ENCODE assay signal across 13 cellular contexts in the genomic region with DNA sequence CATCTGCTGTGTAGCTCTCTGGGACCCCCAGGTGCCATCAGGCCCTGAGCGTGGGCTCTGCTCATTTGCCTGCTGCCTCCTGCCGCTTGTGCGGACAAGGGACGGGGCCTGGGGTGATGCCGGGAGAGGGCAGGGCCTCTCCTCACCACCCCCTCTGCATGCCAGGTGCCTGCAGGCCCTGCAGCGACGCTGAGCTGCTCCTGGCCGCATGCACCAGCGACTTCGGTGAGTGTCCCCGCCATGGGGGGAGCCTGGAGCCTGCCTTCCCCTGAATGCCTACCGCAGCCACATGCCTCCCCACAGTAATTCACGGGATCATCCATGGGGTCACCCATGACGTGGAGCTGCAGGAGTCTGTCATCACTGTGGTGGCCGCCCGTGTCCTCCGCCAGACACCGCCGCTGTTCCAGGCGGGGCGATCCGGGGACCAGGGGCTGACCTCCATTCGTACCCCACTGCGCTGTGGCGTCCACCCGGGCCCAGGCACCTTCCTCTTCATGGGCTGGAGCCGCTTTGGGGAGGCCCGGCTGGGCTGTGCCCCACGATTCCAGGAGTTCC. TPM values are rescaled to one million over a fixed set of nuclear protein-coding genes. Genes with fewer than 3 reads are reported as not detected.
DNase-seq lines count a peak whose midpoint lies in the region; ATAC-seq and TF ChIP-seq lines count a peak whose summit lies in the region.
"Had no signal": no experiment of that assay in that cellular context is flagged by ENCODE, and none has a peak within 500 bp of the region (broad histone marks: within the 10 kb centered on the region; RNA-seq: fewer than 3 reads in every experiment).

No MANE protein-coding gene starts in this region.

- H3K27ac ChIP-seq in dorsolateral prefrontal cortex = peak overlapping the region; percentile 60 to 99 (median 95)
- H3K27ac ChIP-seq: heart right ventricle, WERI-Rb-1 had no signal

- intact Hi-C loops in activated CD4-positive, alpha-beta memory T cell treated with anti-CD3 and anti-CD28 coated beads for 36 hours (cut with micrococcal nuclease) = loop anchor here (1.0 kb wide), 1 partner anchor 23 kb away; the partner anchor contains the start of gene CIAO3
- intact Hi-C loops in dorsolateral prefrontal cortex (cut with DNase I) = loop anchor here in 1 of 2 donors (5.0 to 10.0 kb wide), 2 partner anchors 50 to 248 kb away; partner anchors contain the start of gene RHOT2

- no peaks in the 10 kb centered on the region for H3K27me3 ChIP-seq in dorsolateral prefrontal cortex

- H3K36me3 Mint-ChIP-seq in activated CD4-positive, alpha-beta memory T cell treated with anti-CD3 and anti-CD28 coated beads for 36 hours = no peaks in the 10 kb centered on the region
- H3K36me3 Mint-ChIP-seq in activated CD4-positive, alpha-beta memory T cell treated with anti-CD3 and anti-CD28 coated beads, Interleukin-2, amount 10 ng/mL, durations not matched to agents 7 days and 5 days (ENCODE audit: low read depth) = no peaks in the 10 kb centered on the region
- H3K36me3 Mint-ChIP-seq in progenitor cell of endocrine pancreas (ENCODE audit: insufficient read depth) = no peaks in the 10 kb centered on the region

- TF ChIP-seq CTCF in dorsolateral prefrontal cortex (IDR thresholded peaks at IDR 0.05 in 54 of 56, conservative IDR thresholded peaks at IDR 0.05 in 2 of 56; ENCODE audit: low read depth in 1 of 56, partially characterized antibody in 56 of 56) (no peak), progenitor cell of endocrine pancreas (IDR thresholded peaks at IDR 0.05; ENCODE audit: unreplicated experiment) (no peak)

- no peak for ATAC-seq in GM18873 (IDR thresholded peaks at IDR 0.05; ENCODE audit: low FRiP score, unreplicated experiment)
- ATAC-seq: heart right ventricle had no signal

- DNase-seq in activated CD4-positive, alpha-beta memory T cell treated with anti-CD3 and anti-CD28 coated beads for 36 hours = no peak
- no peak for DNase-seq in activated CD4-positive, alpha-beta memory T cell treated with anti-CD3 and anti-CD28 coated beads, Interleukin-2, amount 10 ng/mL, durations not matched to agents 7 days and 5 days
- DNase-seq in NCI-H69 (lab: John Stamatoyannopoulos, UW) (peak; percentile 54), dorsolateral prefrontal cortex (no peak), progenitor cell of endocrine pancreas (ENCODE audit: low spot score, unreplicated experiment) (no peak), NCI-H2081 treated with DMSO at 0.1 percent for 48 hours (lab: John Stamatoyannopoulos, UW) (no peak)
- no peak for DNase-seq in stimulated activated CD4-positive, alpha-beta T cell treated with anti-CD3 and anti-CD28 coated beads, Interleukin-1b, Interleukin-23, amount 100 ng/mL, for 48 hours
- DNase-seq: aorta, DMS79 treated with DMSO at 0.1 percent for 48 hours, heart right ventricle, NCI-H2029, WERI-Rb-1 had no signal

- no peaks in the 10 kb centered on the region for H3K9me3 Mint-ChIP-seq in activated CD4-positive, alpha-beta memory T cell treated with anti-CD3 and anti-CD28 coated beads for 36 hours
- no peaks in the 10 kb centered on the region for H3K9me3 Mint-ChIP-seq in activated CD4-positive, alpha-beta memory T cell treated with anti-CD3 and anti-CD28 coated beads, Interleukin-2, amount 10 ng/mL, durations not matched to agents 7 days and 5 days
- H3K9me3 Mint-ChIP-seq in progenitor cell of endocrine pancreas (ENCODE audit: low read depth) = no peaks in the 10 kb centered on the region

- H3K4me3 Mint-ChIP-seq in activated CD4-positive, alpha-beta memory T cell treated with anti-CD3 and anti-CD28 coated beads for 36 hours = peak overlapping the region; percentile 37
- no peak overlapping the region for H3K4me3 Mint-ChIP-seq in activated CD4-positive, alpha-beta memory T cell treated with anti-CD3 and anti-CD28 coated beads, Interleukin-2, amount 10 ng/mL, durations not matched to agents 7 days and 5 days
- H3K4me3 Mint-ChIP-seq in progenitor cell of endocrine pancreas (ENCODE audit: low read depth) = peak overlapping the region; percentile 74

- H3K4me1 Mint-ChIP-seq in activated CD4-positive, alpha-beta memory T cell treated with anti-CD3 and anti-CD28 coated beads for 36 hours (ENCODE audit: low read depth) = peaks cover 19% of the 10 kb centered on the region
- peaks cover 20% of the 10 kb centered on the region for H3K4me1 Mint-ChIP-seq in activated CD4-positive, alpha-beta memory T cell treated with anti-CD3 and anti-CD28 coated beads, Interleukin-2, amount 10 ng/mL, durations not matched to agents 7 days and 5 days
- H3K4me1 Mint-ChIP-seq in progenitor cell of endocrine pancreas (ENCODE audit: low read depth) = peaks cover 12% of the 10 kb centered on the region

- POLR2A ChIA-PET in activated CD4-positive, alpha-beta memory T cell treated with anti-CD3 and anti-CD28 coated beads for 36 hours (lab: Charles Lee) = interaction anchor here (1.4 to 1.5 kb wide), 2 partner anchors 9 to 13 kb away, joined by 3 to 9 read pairs; partner anchors contain the start of genes CCDC78 and HAGHL
- POLR2A ChIA-PET in activated CD4-positive, alpha-beta memory T cell treated with anti-CD3 and anti-CD28 coated beads, Interleukin-2, amount 10 ng/mL, durations not matched to agents 7 days and 5 days (lab: Charles Lee) = interaction anchor here (0.8 to 3.1 kb wide), 5 partner anchors 9 to 27 kb away, joined by 4 to 15 read pairs (median 7); partner anchors contain the start of genes CCDC78, CIAO3, HAGHL and WDR24

- no peak overlapping the region for H3K27ac Mint-ChIP-seq in activated CD4-positive, alpha-beta memory T cell treated with anti-CD3 and anti-CD28 coated beads for 36 hours
- no peak overlapping the region for H3K27ac Mint-ChIP-seq in activated CD4-positive, alpha-beta memory T cell treated with anti-CD3 and anti-CD28 coated beads, Interleukin-2, amount 10 ng/mL, durations not matched to agents 7 days and 5 days
- no peak overlapping the region for H3K27ac Mint-ChIP-seq in progenitor cell of endocrine pancreas

- CTCF ChIA-PET in activated CD4-positive, alpha-beta memory T cell treated with anti-CD3 and anti-CD28 coated beads for 36 hours (lab: Charles Lee) = interaction anchor here (0.9 to 5.2 kb wide), 6 partner anchors 11 to 70 kb away, joined by 3 to 120 read pairs (median 6); partner anchors contain the start of genes CHTF18, CIAO3, HAGHL and RPUSD1
- CTCF ChIA-PET in activated CD4-positive, alpha-beta memory T cell treated with anti-CD3 and anti-CD28 coated beads, Interleukin-2, amount 10 ng/mL, durations not matched to agents 7 days and 5 days (lab: Charles Lee) = interaction anchor here (1.0 to 1.4 kb wide), 3 partner anchors 17 to 68 kb away, joined by 3 to 5 read pairs (median 4); no protein-coding TSS in a partner anchor

- peak overlapping the region in 58 of 59 donors; percentile 45 to 88 (median 75) for H3K4me3 ChIP-seq in dorsolateral prefrontal cortex

- peaks cover 7% of the 10 kb centered on the region for H3K27me3 Mint-ChIP-seq in activated CD4-positive, alpha-beta memory T cell treated with anti-CD3 and anti-CD28 coated beads for 36 hours
- H3K27me3 Mint-ChIP-seq in activated CD4-positive, alpha-beta memory T cell treated with anti-CD3 and anti-CD28 coated beads, Interleukin-2, amount 10 ng/mL, durations not matched to agents 7 days and 5 days = peaks cover 17% of the 10 kb centered on the region
- peaks cover 5% of the 10 kb centered on the region for H3K27me3 Mint-ChIP-seq in progenitor cell of endocrine pancreas

RNA-seq across cellular contexts. Expression of gene METRN, which starts 1.9 kb away (rescaled TPM):
- 10 to 100 TPM; 14.6 to 16.0 TPM for total RNA-seq in activated CD4-positive, alpha-beta memory T cell treated with anti-CD3 and anti-CD28 coated beads for 36 hours
- total RNA-seq in activated CD4-positive, alpha-beta memory T cell treated with anti-CD3 and anti-CD28 coated beads, Interleukin-2, amount 10 ng/mL, durations not matched to agents 7 days and 5 days = 1 to 10 TPM; 4.4 to 6.2 TPM
- total RNA-seq in dorsolateral prefrontal cortex (100 to 1,000 TPM in 119 of 120 experiments, 10 to 100 TPM in 1; 84.0 to 448 (median 154) TPM), progenitor cell of endocrine pancreas (98.6 and 107 TPM in 2 replicates)

RNA-seq across cellular contexts. Expression of gene ANTKMT, which starts 4.1 kb away (rescaled TPM):
- total RNA-seq in activated CD4-positive, alpha-beta memory T cell treated with anti-CD3 and anti-CD28 coated beads for 36 hours = 10 to 100 TPM; 31.2 to 34.9 TPM
- total RNA-seq in activated CD4-positive, alpha-beta memory T cell treated with anti-CD3 and anti-CD28 coated beads, Interleukin-2, amount 10 ng/mL, durations not matched to agents 7 days and 5 days = 1 to 10 TPM; 8.4 to 9.3 TPM
- total RNA-seq in dorsolateral prefrontal cortex = 10 to 100 TPM; 38.5 to 95.7 (median 64.7) TPM
- total RNA-seq in progenitor cell of endocrine pancreas = 44.2 and 44.9 TPM in 2 replicates

RNA-seq across cellular contexts. Expression of gene CCDC78, which starts 9.4 kb away (rescaled TPM):
- 1 to 10 TPM; 3.3 to 4.2 TPM for total RNA-seq in activated CD4-positive, alpha-beta memory T cell treated with anti-CD3 and anti-CD28 coated beads for 36 hours
- 1 to 10 TPM; 1.9 to 2.3 TPM for total RNA-seq in activated CD4-positive, alpha-beta memory T cell treated with anti-CD3 and anti-CD28 coated beads, Interleukin-2, amount 10 ng/mL, durations not matched to agents 7 days and 5 days
- total RNA-seq in dorsolateral prefrontal cortex = 10 to 100 TPM in 15 of 120 experiments, 1 to 10 TPM in 105; 2.3 to 15.5 (median 6.8) TPM
- total RNA-seq in progenitor cell of endocrine pancreas = 2.5 and 3.2 TPM in 2 replicates

RNA-seq across cellular contexts. Expression of gene HAGHL, which starts 10.1 kb away (rescaled TPM):
- total RNA-seq in activated CD4-positive, alpha-beta memory T cell treated with anti-CD3 and anti-CD28 coated beads for 36 hours = 10 to 100 TPM; 14.2 to 15.2 TPM
- 1 to 10 TPM; 8.9 to 9.1 TPM for total RNA-seq in activated CD4-positive, alpha-beta memory T cell treated with anti-CD3 and anti-CD28 coated beads, Interleukin-2, amount 10 ng/mL, durations not matched to agents 7 days and 5 days
- total RNA-seq in dorsolateral prefrontal cortex (10 to 100 TPM; 27.4 to 81.3 (median 41.5) TPM), progenitor cell of endocrine pancreas (8.1 and 9.2 TPM in 2 replicates)

RNA-seq across cellular contexts. Expression of gene FBXL16, which starts 11.2 kb away (rescaled TPM):
- 10 to 100 TPM in 1 of 2 experiments, 1 to 10 TPM in 1; 7.7 to 14.1 TPM for total RNA-seq in activated CD4-positive, alpha-beta memory T cell treated with anti-CD3 and anti-CD28 coated beads for 36 hours
- 10 to 100 TPM; 30.9 to 34.6 TPM for total RNA-seq in activated CD4-positive, alpha-beta memory T cell treated with anti-CD3 and anti-CD28 coated beads, Interleukin-2, amount 10 ng/mL, durations not matched to agents 7 days and 5 days
- 100 to 1,000 TPM; 121 to 658 (median 421) TPM for total RNA-seq in dorsolateral prefrontal cortex
- total RNA-seq in progenitor cell of endocrine pancreas = 4.3 TPM in 2 replicates
